Comparison of ENCODE assay signal across 1 cellular context in genomic region chr19:47483800-47484690, GRCh38.
TF ChIP-seq lines count a peak whose summit lies in the region.

Gene KPTN, minus strand, starts transcription at chr19:47484219. Its CDS starts 59 bp downstream, at chr19:47484160.

TF ChIP-seq in WTC11, 78 proteins besides CTCF, POLR2A, EP300 and RAD21 (continued from another document and continues in another):
- TF ChIP-seq PRDM15 (CRISPR knock-in tag; IDR thresholded peaks at IDR 0.05) (no peak), GABPB1 (CRISPR knock-in tag; IDR thresholded peaks at IDR 0.05) (peak; percentile 18), PRRX2 (CRISPR knock-in tag; IDR thresholded peaks at IDR 0.05) (no peak; the same call in 1 of the 2 replicates), ZNF281 (CRISPR knock-in tag; IDR thresholded peaks at IDR 0.05) (no peak), E2F4 (CRISPR knock-in tag; IDR thresholded peaks at IDR 0.05; ENCODE audit: borderline replicate concordance, low read depth) (no peak), CREB1 (CRISPR knock-in tag; IDR thresholded peaks at IDR 0.05) (peak; percentile 89), ZNF317 (CRISPR knock-in tag; IDR thresholded peaks at IDR 0.05; ENCODE audit: borderline replicate concordance, low read depth) (no peak), USF2 (CRISPR knock-in tag; IDR thresholded peaks at IDR 0.05) (0 out of 2 replicates have a peak, but pooled peaks have one; percentile 37), RELA (CRISPR knock-in tag; IDR thresholded peaks at IDR 0.05; ENCODE audit: borderline replicate concordance) (no peak), ARID4B (CRISPR knock-in tag; IDR thresholded peaks at IDR 0.05; ENCODE audit: borderline replicate concordance) (no peak), ZBTB43 (CRISPR knock-in tag; IDR thresholded peaks at IDR 0.05) (no peak), ZNF232 (CRISPR knock-in tag; IDR thresholded peaks at IDR 0.05) (no peak), ZNF425 (CRISPR knock-in tag; conservative IDR thresholded peaks at IDR 0.05) (no peak), MXD4 (CRISPR knock-in tag; IDR thresholded peaks at IDR 0.05; ENCODE audit: borderline replicate concordance) (no peak), KAT7 (CRISPR knock-in tag; IDR thresholded peaks at IDR 0.05; ENCODE audit: borderline replicate concordance) (no peak), STAT6 (CRISPR knock-in tag; conservative IDR thresholded peaks at IDR 0.05; ENCODE audit: low read depth) (no peak), TCF7 (CRISPR knock-in tag; IDR thresholded peaks at IDR 0.05; ENCODE audit: low read depth) (no peak), TP53 (CRISPR knock-in tag; IDR thresholded peaks at IDR 0.05) (no peak), E2F5 (CRISPR knock-in tag; IDR thresholded peaks at IDR 0.05) (no peak), MAX (CRISPR knock-in tag; IDR thresholded peaks at IDR 0.05) (no peak; the same call in 1 of the 2 replicates), ZNF512 (CRISPR knock-in tag; IDR thresholded peaks at IDR 0.05; ENCODE audit: borderline replicate concordance) (no peak), ZNF219 (CRISPR knock-in tag; IDR thresholded peaks at IDR 0.05; ENCODE audit: borderline replicate concordance) (no peak), FOXP1 (CRISPR knock-in tag; IDR thresholded peaks at IDR 0.05; ENCODE audit: borderline replicate concordance) (0 out of 2 replicates have a peak, but pooled peaks have one; percentile 16), ATF2 (CRISPR knock-in tag; IDR thresholded peaks at IDR 0.05; ENCODE audit: borderline replicate concordance, low read depth) (no peak), ESRRA (CRISPR knock-in tag; IDR thresholded peaks at IDR 0.05; ENCODE audit: borderline replicate concordance) (no peak)
